Comparison of ENCODE assay signal across 9 cellular contexts in genomic region chr3:24004171-24004938, GRCh38. TPM values are rescaled to one million over a fixed set of nuclear protein-coding genes. Genes with fewer than 3 reads are reported as not detected.
DNase-seq lines count a peak whose midpoint lies in the region; ATAC-seq and TF ChIP-seq lines count a peak whose summit lies in the region.
"Had no signal": no experiment of that assay in that cellular context is flagged by ENCODE, and none has a peak within 500 bp of the region (broad histone marks: within the 10 kb centered on the region; RNA-seq: fewer than 3 reads in every experiment).

No MANE protein-coding gene starts in this region.

- H3K27me3 ChIP-seq in gastroesophageal sphincter: no peaks in the 10 kb centered on the region

- TF ChIP-seq EP300 in gastroesophageal sphincter (IDR thresholded peaks at IDR 0.05): no peak

- 82 to 100% methylated on average over 2 to 3 of the region's 4 CpGs for WGBS in gastroesophageal sphincter (ENCODE audit: low coverage in 1 of 2), 2 donors

- no peak overlapping the region for H3K27ac ChIP-seq in gastroesophageal sphincter

- ATAC-seq in GM19035 (IDR thresholded peaks at IDR 0.05; ENCODE audit: unreplicated experiment) (peak; percentile 82), GM21723 (IDR thresholded peaks at IDR 0.05; ENCODE audit: unreplicated experiment) (peak; percentile 78), HG03439 (IDR thresholded peaks at IDR 0.05; ENCODE audit: unreplicated experiment) (peak; percentile 76), gastroesophageal sphincter (no peak)

- TF ChIP-seq CTCF in gastroesophageal sphincter (IDR thresholded peaks at IDR 0.05): no peak
- TF ChIP-seq CTCF in CD14-positive monocyte (IDR thresholded peaks at IDR 0.05): no peak
- no peak for TF ChIP-seq CTCF in HFFc6 (IDR thresholded peaks at IDR 0.05)

- no peak overlapping the region for H3K4me3 ChIP-seq in gastroesophageal sphincter

- H3K36me3 Mint-ChIP-seq in CD14-positive monocyte (no peaks in the 10 kb centered on the region), HFFc6 (ENCODE audit: low read depth) (no peaks in the 10 kb centered on the region)

- H3K9me3 Mint-ChIP-seq in CD14-positive monocyte (no peaks in the 10 kb centered on the region), HFFc6 (no peaks in the 10 kb centered on the region)

- intact Hi-C loops in CD14-positive monocyte (cut with micrococcal nuclease): no loop called here

- no peaks in the 10 kb centered on the region for H3K9me3 ChIP-seq in gastroesophageal sphincter

- H3K27me3 Mint-ChIP-seq in CD14-positive monocyte (ENCODE audit: low read depth in 3 of 3) (peaks cover 0 to 8% (median 5%) of the 10 kb centered on the region in 3 donors), HFFc6 (ENCODE audit: insufficient read depth) (no peaks in the 10 kb centered on the region)

- no peak overlapping the region for H3K4me3 Mint-ChIP-seq in CD14-positive monocyte
- no peak overlapping the region for H3K4me3 Mint-ChIP-seq in HFFc6

- H3K4me1 Mint-ChIP-seq in CD14-positive monocyte (no peaks in the 10 kb centered on the region), HFFc6 (ENCODE audit: low read depth) (peaks cover 2% of the 10 kb centered on the region)

- H3K36me3 ChIP-seq in gastroesophageal sphincter: no peaks in the 10 kb centered on the region

- no peak for TF ChIP-seq POLR2A in gastroesophageal sphincter (IDR thresholded peaks at IDR 0.05)

- peaks cover 0 to 1% (median 0%) of the 10 kb centered on the region in 3 donors for H3K4me1 ChIP-seq in gastroesophageal sphincter

- H3K27ac Mint-ChIP-seq in CD14-positive monocyte (peak overlapping the region in 1 of 7 donors; percentile 24), HFFc6 (no peak overlapping the region)

- DNase-seq in kidney tubule cell (ENCODE audit: low spot score): peak; percentile 43
- DNase-seq in CD14-positive monocyte (ENCODE audit: low spot score): no peak
- no peak for DNase-seq in HFFc6
- DNase-seq: anterior cingulate cortex, NCI-H226 had no signal

RNA-seq across cellular contexts. Expression of gene NR1D2, which starts 59.3 kb away (rescaled TPM):
- 10 to 100 TPM; 36.9 to 52.1 (median 41.5) TPM for total RNA-seq in gastroesophageal sphincter
- polyA plus RNA-seq in CD14-positive monocyte: 1 to 10 TPM; 4.1 to 5.4 TPM
- 10 to 100 TPM; 36.0 to 43.7 (median 40.9) TPM for total RNA-seq in HFFc6 (2021; fragmentation: NEBNext Ultra II Directional; extraction: Animal tissue kit (Norgen Biotek cat#: 25700))
